9 cellular contexts compared by ENCODE assay signal in the genomic region with DNA sequence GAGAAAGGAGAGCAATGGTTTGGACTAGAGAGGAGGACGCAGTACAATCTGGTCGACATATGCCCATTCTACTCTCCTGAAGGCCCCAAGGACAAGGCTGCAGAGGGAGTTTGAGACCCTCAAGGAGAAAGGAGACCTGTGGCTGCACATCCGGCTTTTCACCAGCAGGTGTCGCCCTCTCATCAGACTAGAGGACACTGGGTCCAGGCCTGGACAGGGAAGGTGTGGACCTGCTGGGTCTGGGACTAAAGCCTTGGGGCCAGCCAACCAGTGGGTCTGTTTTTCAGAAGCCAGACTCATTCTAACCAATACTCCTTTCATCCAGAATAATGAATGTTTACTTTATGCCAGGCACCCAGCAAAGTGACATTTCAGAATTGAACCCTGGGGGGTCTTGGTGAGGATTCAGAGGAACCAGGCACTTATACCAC. TPM values are rescaled to one million over a fixed set of nuclear protein-coding genes. Genes with fewer than 3 reads are reported as not detected.
A peak's percentile ranks its signal among the peaks of the same experiment; 100 is the strongest.
DNase-seq lines count a peak whose midpoint lies in the region; ATAC-seq, FAIRE-seq and TF ChIP-seq lines count a peak whose summit lies in the region.
"Had no signal": no experiment of that assay in that cellular context is flagged by ENCODE, and none has a peak within 500 bp of the region (broad histone marks: within the 10 kb centered on the region; RNA-seq: fewer than 3 reads in every experiment).

No MANE protein-coding gene starts in this region.

- no peaks in the 10 kb centered on the region for H3K9me3 Mint-ChIP-seq in activated naive CD4-positive, alpha-beta T cell treated with anti-CD3 and anti-CD28 coated beads for 36 hours
- no peaks in the 10 kb centered on the region for H3K9me3 Mint-ChIP-seq in progenitor cell of endocrine pancreas (ENCODE audit: low read depth)

- H3K36me3 Mint-ChIP-seq in activated naive CD4-positive, alpha-beta T cell treated with anti-CD3 and anti-CD28 coated beads for 36 hours (ENCODE audit: low read depth) = no peaks in the 10 kb centered on the region
- H3K36me3 Mint-ChIP-seq in progenitor cell of endocrine pancreas (ENCODE audit: insufficient read depth) = no peaks in the 10 kb centered on the region

- DNase-seq in Daoy (ENCODE audit: low read depth) = peak; percentile 79
- DNase-seq in LNCaP clone FGC (ENCODE audit: low read depth) = no peak
- DNase-seq in SKM-1 (lab: John Stamatoyannopoulos, UW; ENCODE audit: unreplicated experiment) = peak; percentile 33
- peak; percentile 85 for DNase-seq in activated naive CD4-positive, alpha-beta T cell treated with anti-CD3 and anti-CD28 coated beads for 36 hours
- peak; percentile 79 for DNase-seq in glomerular visceral epithelial cell (ENCODE audit: extremely low spot score)
- peak; percentile 86 for DNase-seq in progenitor cell of endocrine pancreas (ENCODE audit: low spot score, unreplicated experiment)
- peak; percentile 71 for DNase-seq in urothelium cell line (ENCODE audit: low spot score)

- no peak overlapping the region for H3K27ac Mint-ChIP-seq in activated naive CD4-positive, alpha-beta T cell treated with anti-CD3 and anti-CD28 coated beads for 36 hours
- no peak overlapping the region for H3K27ac Mint-ChIP-seq in progenitor cell of endocrine pancreas

- TF ChIP-seq CTCF in LNCaP clone FGC (IDR thresholded peaks at IDR 0.05; ENCODE audit: control insufficient read depth, extremely low read depth, insufficient read depth) (peak; percentile 75), progenitor cell of endocrine pancreas (IDR thresholded peaks at IDR 0.05; ENCODE audit: unreplicated experiment) (peak; percentile 97)

- no peak overlapping the region for H3K4me3 Mint-ChIP-seq in activated naive CD4-positive, alpha-beta T cell treated with anti-CD3 and anti-CD28 coated beads for 36 hours
- H3K4me3 Mint-ChIP-seq in progenitor cell of endocrine pancreas (ENCODE audit: low read depth) = no peak overlapping the region

- peaks cover 2% of the 10 kb centered on the region for H3K27me3 Mint-ChIP-seq in activated naive CD4-positive, alpha-beta T cell treated with anti-CD3 and anti-CD28 coated beads for 36 hours (ENCODE audit: low read depth)
- H3K27me3 Mint-ChIP-seq in progenitor cell of endocrine pancreas = no peaks in the 10 kb centered on the region

- H3K4me1 Mint-ChIP-seq in activated naive CD4-positive, alpha-beta T cell treated with anti-CD3 and anti-CD28 coated beads for 36 hours (ENCODE audit: low read depth) = peaks cover 14% of the 10 kb centered on the region
- H3K4me1 Mint-ChIP-seq in progenitor cell of endocrine pancreas (ENCODE audit: low read depth) = peaks cover 10% of the 10 kb centered on the region

- CTCF ChIA-PET in activated naive CD4-positive, alpha-beta T cell treated with anti-CD3 and anti-CD28 coated beads for 36 hours (lab: Charles Lee) = interaction anchor here (0.6 to 2.8 kb wide), 15 partner anchors 8 to 222 kb away, joined by 3 to 17 read pairs (median 6); no protein-coding TSS in a partner anchor

- no peak for FAIRE-seq in urothelium cell line (lab: Jason Lieb, UNC)
- FAIRE-seq: colon had no signal

- H3K4me3 ChIP-seq in LNCaP clone FGC (ENCODE audit: low read depth, low read length) = no peak overlapping the region

- intact Hi-C loops in activated naive CD4-positive, alpha-beta T cell treated with anti-CD3 and anti-CD28 coated beads for 36 hours (cut with micrococcal nuclease) = loop anchor here (1.0 to 2.0 kb wide), 5 partner anchors 24 to 235 kb away; no protein-coding TSS in a partner anchor

- no peak for ATAC-seq in HG03378 (IDR thresholded peaks at IDR 0.05; ENCODE audit: unreplicated experiment)

RNA-seq across cellular contexts. Expression of a gene that starts 5.0 kb away (rescaled TPM):
- total RNA-seq in Daoy (2014; rRNA removed; shearing (Covaris generic)) = not detected in 2 replicates
- total RNA-seq in activated naive CD4-positive, alpha-beta T cell treated with anti-CD3 and anti-CD28 coated beads for 36 hours = not detected
- total RNA-seq in progenitor cell of endocrine pancreas = not detected in 2 replicates

RNA-seq across cellular contexts. Expression of a gene that starts 8.8 kb away (rescaled TPM):
- total RNA-seq in Daoy (2014; rRNA removed; shearing (Covaris generic)) = 0.17 TPM in 1 of 2 replicates, not detected in the other
- not detected for total RNA-seq in activated naive CD4-positive, alpha-beta T cell treated with anti-CD3 and anti-CD28 coated beads for 36 hours
- total RNA-seq in progenitor cell of endocrine pancreas = not detected in 2 replicates

RNA-seq across cellular contexts. Expression of a gene that starts 12.8 kb away (rescaled TPM):
- total RNA-seq in Daoy (2014; rRNA removed; shearing (Covaris generic)) = not detected in 2 replicates
- total RNA-seq in activated naive CD4-positive, alpha-beta T cell treated with anti-CD3 and anti-CD28 coated beads for 36 hours = not detected
- 2.2 and 2.4 TPM in 2 replicates for total RNA-seq in progenitor cell of endocrine pancreas

RNA-seq across cellular contexts. Expression of a gene that starts 33.1 kb away (rescaled TPM):
- total RNA-seq in Daoy (2014; rRNA removed; shearing (Covaris generic)) = 43.1 and 53.5 TPM in 2 replicates
- total RNA-seq in activated naive CD4-positive, alpha-beta T cell treated with anti-CD3 and anti-CD28 coated beads for 36 hours = 10 to 100 TPM; 34.8 to 37.5 TPM
- 52.6 and 57.7 TPM in 2 replicates for total RNA-seq in progenitor cell of endocrine pancreas

RNA-seq across cellular contexts. Expression of a gene that starts 34.5 kb away (rescaled TPM):
- 0.11 and 0.33 TPM in 2 replicates for total RNA-seq in Daoy (2014; rRNA removed; shearing (Covaris generic))
- total RNA-seq in activated naive CD4-positive, alpha-beta T cell treated with anti-CD3 and anti-CD28 coated beads for 36 hours = not detected
- 1.5 and 2.3 TPM in 2 replicates for total RNA-seq in progenitor cell of endocrine pancreas
